ENCODE assay signal across 5 cellular contexts in genomic region chr11:38795027-38795426, GRCh38.
"Had no signal": no experiment of that assay in that cellular context is flagged by ENCODE, and none has a peak within 500 bp of the region (broad histone marks: within the 10 kb centered on the region; RNA-seq: fewer than 3 reads in every experiment).

No MANE protein-coding gene starts in this region.

- DNase-seq: IMR-90, KBM-7 had no signal

- ATAC-seq: K562 had no signal

- FAIRE-seq: HTR-8/SVneo, K562 had no signal

- H3K4me3 ChIP-seq: K562 had no signal

- H3K27ac ChIP-seq: HL-60 had no signal
